8 cellular contexts compared by ENCODE assay signal in genomic region chr20:21099653-21100589, GRCh38. TPM values are rescaled to one million over a fixed set of nuclear protein-coding genes. Genes with fewer than 3 reads are reported as not detected.
DNase-seq lines count a peak whose midpoint lies in the region; ATAC-seq and TF ChIP-seq lines count a peak whose summit lies in the region.

No MANE protein-coding gene starts in this region.

- no peak for TF ChIP-seq CTCF in AG04450 (IDR thresholded peaks at IDR 0.05; ENCODE audit: low read depth, low read length)

- ATAC-seq in GM18909 (IDR thresholded peaks at IDR 0.05; ENCODE audit: poor library complexity, unreplicated experiment): peak; percentile 37
- no peak for ATAC-seq in HG03095 (IDR thresholded peaks at IDR 0.05; ENCODE audit: unreplicated experiment)

- DNase-seq in AG04450 (ENCODE audit: low read depth, low spot score) (no peak), KG1 (lab: John Stamatoyannopoulos, UW) (peak; percentile 26), T-helper 2 cell (peak in 4 of 5 experiments; percentile 17 to 53 (median 37))

- H3K4me3 ChIP-seq in AG04450 (ENCODE audit: low read depth, low read length) (peak overlapping the region; percentile 40), duodenal mucosa (ENCODE audit: low read depth in 1 of 2, low read length in 2 of 2) (peak overlapping the region; percentile 67 to 80), muscle layer of duodenum (ENCODE audit: low read depth in 1 of 2, low read length in 2 of 2) (peak overlapping the region; percentile 56 to 57), urinary bladder (ENCODE audit: low read depth, low read length) (peak overlapping the region; percentile 33)

- H3K9me3 ChIP-seq in AG04450 (ENCODE audit: control insufficient read depth, insufficient read depth, low read length): peaks cover 10% of the 10 kb centered on the region; the same call in 1 of the 2 replicates
- H3K9me3 ChIP-seq in duodenal mucosa (ENCODE audit: control insufficient read depth in 1 of 2, low read length in 2 of 2): no peaks in the 10 kb centered on the region
- no peaks in the 10 kb centered on the region for H3K9me3 ChIP-seq in muscle layer of duodenum (ENCODE audit: control insufficient read depth in 1 of 2, low read length in 2 of 2)

- POLR2A ChIA-PET in AG04450 (lab: Yijun Ruan, JAX): no interaction called here

- H3K4me1 ChIP-seq in duodenal mucosa (ENCODE audit: control insufficient read depth in 1 of 2, insufficient read depth in 2 of 2, low read length in 2 of 2) (peaks cover 23 to 27% of the 10 kb centered on the region in 2 donors), muscle layer of duodenum (ENCODE audit: control insufficient read depth in 1 of 2, insufficient read depth in 2 of 2, low read length in 2 of 2) (peaks cover 0 to 38% of the 10 kb centered on the region in 2 donors), urinary bladder (ENCODE audit: insufficient read depth) (peaks cover 3% of the 10 kb centered on the region)

- 4% methylated on average over 48 of the region's 48 CpGs for WGBS in urinary bladder

- H3K36me3 ChIP-seq in duodenal mucosa (ENCODE audit: control insufficient read depth in 1 of 2, insufficient read depth in 2 of 2, low read length in 2 of 2) (no peaks in the 10 kb centered on the region), muscle layer of duodenum (ENCODE audit: control insufficient read depth in 1 of 2, insufficient read depth in 2 of 2, low read length in 2 of 2) (no peaks in the 10 kb centered on the region), urinary bladder (ENCODE audit: insufficient read depth) (no peaks in the 10 kb centered on the region)

- CTCF ChIA-PET in AG04450 (lab: Charles Lee): interaction anchor here (1.4 kb wide), 1 partner anchor 405 kb away, joined by 3 read pairs; no protein-coding TSS in a partner anchor

- peak overlapping the region; percentile 25 to 55 for H3K9ac ChIP-seq in duodenal mucosa (ENCODE audit: low read depth in 1 of 2, low read length in 2 of 2)

- H3K27me3 ChIP-seq in AG04450 (ENCODE audit: control insufficient read depth, insufficient read depth, low read length) (peaks cover 71% of the 10 kb centered on the region), duodenal mucosa (ENCODE audit: control insufficient read depth in 1 of 2, insufficient read depth in 2 of 2, low read length in 2 of 2) (peaks cover 48 to 89% of the 10 kb centered on the region in 2 donors), muscle layer of duodenum (ENCODE audit: low read depth, low read length) (peaks cover 62% of the 10 kb centered on the region)

- H3K27ac ChIP-seq in AG04450 (ENCODE audit: low read depth, low read length) (no peak overlapping the region), duodenal mucosa (ENCODE audit: low read depth, low read length) (no peak overlapping the region), muscle layer of duodenum (ENCODE audit: low read length) (no peak overlapping the region), urinary bladder (ENCODE audit: low read depth) (no peak overlapping the region)

RNA-seq across cellular contexts. Expression of gene LINC00237, which starts 6.2 kb away (rescaled TPM):
- not detected in 2 replicates for polyA plus RNA-seq in AG04450 (2011; rRNA removed)
- polyA minus RNA-seq in AG04450 (2011; rRNA and poly(A)+ RNA removed): not detected in 2 replicates
- total RNA-seq in urinary bladder: not detected
- polyA plus RNA-seq in urinary bladder: not detected

RNA-seq across cellular contexts. Expression of gene KIZ, which starts 26.0 kb away (rescaled TPM):
- polyA plus RNA-seq in AG04450 (2011; rRNA removed) (18.8 and 26.1 TPM in 2 replicates), urinary bladder (38.1 TPM)
- polyA minus RNA-seq in AG04450 (2011; rRNA and poly(A)+ RNA removed): 8.0 and 14.8 TPM in 2 replicates
- total RNA-seq in urinary bladder: 32.9 TPM
